1 cellular context compared by ENCODE assay signal in the genomic region with DNA sequence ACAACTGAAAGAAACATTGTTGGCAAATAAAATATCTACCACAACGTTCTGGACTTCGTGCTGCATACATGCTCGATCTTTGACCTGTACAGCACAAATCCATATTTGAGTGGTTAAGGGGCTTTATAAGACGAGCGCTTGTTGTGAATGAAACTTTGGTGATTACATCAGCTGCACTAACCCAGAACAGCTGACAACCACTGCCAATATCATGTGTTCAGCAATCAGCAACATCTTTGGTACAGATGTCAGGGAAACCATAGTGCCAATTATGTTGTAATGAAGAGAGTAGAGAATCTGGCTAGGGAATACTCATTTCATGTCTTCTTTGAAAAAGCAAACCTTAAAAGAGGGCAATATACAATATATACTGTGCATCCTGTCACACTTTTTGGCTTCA.
TF ChIP-seq lines count a peak whose summit lies in the region.

No MANE protein-coding gene starts in this region.

TF ChIP-seq in GM23338, 12 proteins besides CTCF, POLR2A, EP300 and RAD21 (continued from another document):
- TF ChIP-seq STAT1 (IDR thresholded peaks at IDR 0.05; ENCODE audit: unreplicated experiment) (no peak), CREB1 (CRISPR knock-in tag; IDR thresholded peaks at IDR 0.05; ENCODE audit: low read depth) (no peak), ZNF114 (CRISPR knock-in tag; IDR thresholded peaks at IDR 0.05) (no peak), ZNF331 (CRISPR knock-in tag; IDR thresholded peaks at IDR 0.05; ENCODE audit: low read depth) (no peak), JUNB (IDR thresholded peaks at IDR 0.05; ENCODE audit: unreplicated experiment) (no peak), EZH2phosphoT487 (IDR thresholded peaks at IDR 0.05; ENCODE audit: unreplicated experiment) (no peak), POLR2AphosphoS5 (IDR thresholded peaks at IDR 0.05; ENCODE audit: low read depth) (no peak), EZH2 (IDR thresholded peaks at IDR 0.05; ENCODE audit: low read depth, unreplicated experiment) (no peak)
- TF ChIP-seq, protein P1, sequence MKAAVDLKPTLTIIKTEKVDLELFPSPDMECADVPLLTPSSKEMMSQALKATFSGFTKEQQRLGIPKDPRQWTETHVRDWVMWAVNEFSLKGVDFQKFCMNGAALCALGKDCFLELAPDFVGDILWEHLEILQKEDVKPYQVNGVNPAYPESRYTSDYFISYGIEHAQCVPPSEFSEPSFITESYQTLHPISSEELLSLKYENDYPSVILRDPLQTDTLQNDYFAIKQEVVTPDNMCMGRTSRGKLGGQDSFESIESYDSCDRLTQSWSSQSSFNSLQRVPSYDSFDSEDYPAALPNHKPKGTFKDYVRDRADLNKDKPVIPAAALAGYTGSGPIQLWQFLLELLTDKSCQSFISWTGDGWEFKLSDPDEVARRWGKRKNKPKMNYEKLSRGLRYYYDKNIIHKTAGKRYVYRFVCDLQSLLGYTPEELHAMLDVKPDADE (IDR thresholded peaks at IDR 0.05), result no peak
TF ChIP-seq in GM23338: peak in this region for 0.
